ENCODE assay signal across 1 cellular context in the genomic region with DNA sequence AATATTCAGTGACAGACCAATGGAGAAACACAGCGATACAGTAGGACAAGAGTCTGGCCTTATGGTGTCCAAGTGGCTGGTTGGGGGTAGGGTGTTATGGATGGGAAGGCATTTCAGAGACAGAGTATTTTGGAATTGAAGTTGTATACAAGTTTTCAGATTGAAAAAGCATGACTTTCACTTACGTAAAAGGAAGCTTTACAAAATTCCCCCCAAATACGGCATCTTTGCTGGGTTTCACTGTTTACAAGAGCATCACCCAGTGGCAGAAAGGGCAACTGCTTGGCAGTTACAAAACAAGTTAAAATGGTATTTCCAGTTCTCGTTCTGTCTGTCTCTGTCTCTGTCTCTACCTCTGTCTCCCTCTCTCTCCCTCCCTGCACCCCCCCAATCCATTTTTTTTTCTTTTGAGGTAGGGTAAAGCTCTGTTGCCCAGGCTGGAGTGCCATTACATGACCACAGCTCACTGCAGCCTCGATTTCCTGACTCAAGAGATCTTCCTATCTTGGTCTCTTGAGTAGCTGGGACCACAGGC.
TF ChIP-seq lines count a peak whose summit lies in the region.

No MANE protein-coding gene starts in this region.

TF ChIP-seq in GM12878, 131 proteins besides CTCF, POLR2A, EP300 and RAD21 (continued from another document):
- TF ChIP-seq, protein P1, sequence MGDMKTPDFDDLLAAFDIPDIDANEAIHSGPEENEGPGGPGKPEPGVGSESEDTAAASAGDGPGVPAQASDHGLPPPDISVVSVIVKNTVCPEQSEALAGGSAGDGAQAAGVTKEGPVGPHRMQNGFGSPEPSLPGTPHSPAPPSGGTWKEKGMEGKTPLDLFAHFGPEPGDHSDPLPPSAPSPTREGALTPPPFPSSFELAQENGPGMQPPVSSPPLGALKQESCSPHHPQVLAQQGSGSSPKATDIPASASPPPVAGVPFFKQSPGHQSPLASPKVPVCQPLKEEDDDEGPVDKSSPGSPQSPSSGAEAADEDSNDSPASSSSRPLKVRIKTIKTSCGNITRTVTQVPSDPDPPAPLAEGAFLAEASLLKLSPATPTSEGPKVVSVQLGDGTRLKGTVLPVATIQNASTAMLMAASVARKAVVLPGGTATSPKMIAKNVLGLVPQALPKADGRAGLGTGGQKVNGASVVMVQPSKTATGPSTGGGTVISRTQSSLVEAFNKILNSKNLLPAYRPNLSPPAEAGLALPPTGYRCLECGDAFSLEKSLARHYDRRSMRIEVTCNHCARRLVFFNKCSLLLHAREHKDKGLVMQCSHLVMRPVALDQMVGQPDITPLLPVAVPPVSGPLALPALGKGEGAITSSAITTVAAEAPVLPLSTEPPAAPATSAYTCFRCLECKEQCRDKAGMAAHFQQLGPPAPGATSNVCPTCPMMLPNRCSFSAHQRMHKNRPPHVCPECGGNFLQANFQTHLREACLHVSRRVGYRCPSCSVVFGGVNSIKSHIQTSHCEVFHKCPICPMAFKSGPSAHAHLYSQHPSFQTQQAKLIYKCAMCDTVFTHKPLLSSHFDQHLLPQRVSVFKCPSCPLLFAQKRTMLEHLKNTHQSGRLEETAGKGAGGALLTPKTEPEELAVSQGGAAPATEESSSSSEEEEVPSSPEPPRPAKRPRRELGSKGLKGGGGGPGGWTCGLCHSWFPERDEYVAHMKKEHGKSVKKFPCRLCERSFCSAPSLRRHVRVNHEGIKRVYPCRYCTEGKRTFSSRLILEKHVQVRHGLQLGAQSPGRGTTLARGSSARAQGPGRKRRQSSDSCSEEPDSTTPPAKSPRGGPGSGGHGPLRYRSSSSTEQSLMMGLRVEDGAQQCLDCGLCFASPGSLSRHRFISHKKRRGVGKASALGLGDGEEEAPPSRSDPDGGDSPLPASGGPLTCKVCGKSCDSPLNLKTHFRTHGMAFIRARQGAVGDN (IDR thresholded peaks at IDR 0.05): peak; percentile 48; the same call in 1 of the 2 replicates
- TF ChIP-seq ETV6 (conservative IDR thresholded peaks at IDR 0.05 in 1 of 2, IDR thresholded peaks at IDR 0.05 in 1 of 2; ENCODE audit: borderline replicate concordance in 1 of 2, low read depth in 1 of 2) (peak in 1 of 2 experiments; percentile 30; a peak in 1 of 4 replicates), CHD2 (IDR thresholded peaks at IDR 0.05; ENCODE audit: borderline replicate concordance, low read depth, low read length) (peak; percentile 72; the same call in 1 of the 2 replicates), YY1 (IDR thresholded peaks at IDR 0.05; ENCODE audit: low read depth, low read length) (peak; percentile 66; the same call in 1 of the 2 replicates), ZSCAN29 (IDR thresholded peaks at IDR 0.05) (no peak), IRF4 (IDR thresholded peaks at IDR 0.05; ENCODE audit: low read depth, low read length) (peak; percentile 85; the same call in 1 of the 2 replicates), TBL1XR1 (IDR thresholded peaks at IDR 0.05; ENCODE audit: low read depth, low read length) (peak; percentile 76; the same call in 1 of the 2 replicates), TCF7 (IDR thresholded peaks at IDR 0.05; ENCODE audit: borderline replicate concordance) (no peak)
TF ChIP-seq in GM12878: peak in this region for 41.
